In genomic region chr2:177782613-177783012, GRCh38 we compare ENCODE assay signal across 26 cellular contexts.
"Had no signal": no experiment of that assay in that cellular context is flagged by ENCODE, and none has a peak within 500 bp of the region (broad histone marks: within the 10 kb centered on the region; RNA-seq: fewer than 3 reads in every experiment).

No MANE protein-coding gene starts in this region.

- H3K4me3 ChIP-seq: adrenal gland, breast epithelium, MG63, SK-N-MC had no signal

- H3K9me3 ChIP-seq: adrenal gland, breast epithelium, MG63 had no signal

- H3K27me3 Mint-ChIP-seq: activated naive CD8-positive, alpha-beta T cell treated with anti-CD3 and anti-CD28 coated beads, Interleukin-2, amount 10 ng/mL, durations not matched to agents 7 days and 5 days had no signal

- H3K4me3 Mint-ChIP-seq: activated naive CD8-positive, alpha-beta T cell treated with anti-CD3 and anti-CD28 coated beads, Interleukin-2, amount 10 ng/mL, durations not matched to agents 7 days and 5 days; IgD-negative memory B cell; T-cell had no signal

- H3K36me3 ChIP-seq: adrenal gland, breast epithelium, MG63, WERI-Rb-1 had no signal

- H3K27ac Mint-ChIP-seq: activated naive CD8-positive, alpha-beta T cell treated with anti-CD3 and anti-CD28 coated beads, Interleukin-2, amount 10 ng/mL, durations not matched to agents 7 days and 5 days; IgD-negative memory B cell had no signal

- H3K27me3 ChIP-seq: adrenal gland, breast epithelium had no signal

- H3K4me1 ChIP-seq: breast epithelium had no signal

- H3K9me3 Mint-ChIP-seq: IgD-negative memory B cell, T-cell had no signal

- DNase-seq: activated CD4-positive, alpha-beta T cell treated with anti-CD3 and anti-CD28 coated beads for 4 hours; activated CD4-positive, alpha-beta T cell treated with anti-CD3 and anti-CD28 coated beads, Interleukin-2, amount 50 U/mL, for 4 hours; activated naive CD4-positive, alpha-beta T cell treated with anti-CD3 and anti-CD28 coated beads, Interleukin-2, amount 50 U/mL, for 16 hours; activated naive CD8-positive, alpha-beta T cell treated with anti-CD3 and anti-CD28 coated beads, Interleukin-2, amount 10 ng/mL, durations not matched to agents 7 days and 5 days; activated T-cell treated with anti-CD3 and anti-CD28 coated beads for 4 hours; adrenal gland; anterior cingulate cortex; caudate nucleus; MG63; MV-4-11; NCI-H1092 treated with DMSO at 0.1 percent for 48 hours; NCI-H1436; NCI-H1694 treated with DMSO at 0.1 percent for 48 hours; NCI-H2029 treated with DMSO at 0.1 percent for 48 hours; NCI-H345; NCI-H510A; NCI-H526 treated with DMSO at 0.1 percent for 48 hours; NCI-H82; RPMI8226; T-cell; WERI-Rb-1 had no signal

- H3K27ac ChIP-seq: adrenal gland, breast epithelium, WERI-Rb-1 had no signal

- ATAC-seq: Panc1, Right ventricle myocardium inferior, T-cell had no signal

- H3K36me3 Mint-ChIP-seq: IgD-negative memory B cell, T-cell had no signal
